In genomic region chr2:196413821-196414274, GRCh38 we compare ENCODE assay signal across 1 cellular context.
TF ChIP-seq lines count a peak whose summit lies in the region.

No MANE protein-coding gene starts in this region.

TF ChIP-seq in WTC11, 78 proteins besides CTCF, POLR2A, EP300 and RAD21 (continued from another document):
- TF ChIP-seq ERG (CRISPR knock-in tag; IDR thresholded peaks at IDR 0.05) (no peak), MYBL2 (CRISPR knock-in tag; IDR thresholded peaks at IDR 0.05) (no peak), SOX15 (CRISPR knock-in tag; IDR thresholded peaks at IDR 0.05) (no peak), JUN (CRISPR knock-in tag; IDR thresholded peaks at IDR 0.05) (no peak), PRRX2 (CRISPR knock-in tag; IDR thresholded peaks at IDR 0.05) (no peak)
